Comparison of ENCODE assay signal across 20 cellular contexts in genomic region chr1:218112862-218113261, GRCh38.
"Had no signal": no experiment of that assay in that cellular context is flagged by ENCODE, and none has a peak within 500 bp of the region (broad histone marks: within the 10 kb centered on the region; RNA-seq: fewer than 3 reads in every experiment).

No MANE protein-coding gene starts in this region.

- H3K36me3 ChIP-seq: colonic mucosa, right atrium auricular region, sigmoid colon, stomach, thoracic aorta, transverse colon had no signal

- H3K4me1 Mint-ChIP-seq: naive thymus-derived CD4-positive, alpha-beta T cell had no signal

- ATAC-seq: left lobe of liver; naive thymus-derived CD4-positive, alpha-beta T cell had no signal

- H3K27me3 ChIP-seq: colonic mucosa, right atrium auricular region, sigmoid colon, stomach, transverse colon had no signal

- H3K4me3 Mint-ChIP-seq: naive thymus-derived CD4-positive, alpha-beta T cell had no signal

- DNase-seq: colonic mucosa; dermis blood vessel endothelial cell; erythroblast; foreskin melanocyte; head of caudate nucleus; hippocampal formation; kidney glomerular epithelial cell; mammary epithelial cell; naive thymus-derived CD4-positive, alpha-beta T cell; posterior cingulate gyrus; sigmoid colon; stimulated activated CD4-positive, alpha-beta T cell treated with anti-CD3 and anti-CD28 coated beads, Interleukin-12 subunit alpha, Interleukin-12 subunit beta, amount 100 ng/mL, for 4 hours; stimulated activated naive CD4-positive, alpha-beta T cell; stomach; substantia nigra; transverse colon had no signal

- H3K27ac Mint-ChIP-seq: naive thymus-derived CD4-positive, alpha-beta T cell had no signal

- H3K9me3 ChIP-seq: colonic mucosa, transverse colon had no signal

- H3K36me3 Mint-ChIP-seq: naive thymus-derived CD4-positive, alpha-beta T cell had no signal

- H3K4me3 ChIP-seq: colonic mucosa, right atrium auricular region, sigmoid colon, skin epidermis, stomach, thoracic aorta, transverse colon had no signal

- H3K4me1 ChIP-seq: colonic mucosa, right atrium auricular region, sigmoid colon, stomach, transverse colon had no signal

- H3K27ac ChIP-seq: colonic mucosa, right atrium auricular region, sigmoid colon, skin epidermis, stomach, thoracic aorta, transverse colon had no signal
